8 cellular contexts compared by ENCODE assay signal in genomic region chr2:10408649-10409579, GRCh38. TPM values are rescaled to one million over a fixed set of nuclear protein-coding genes. Genes with fewer than 3 reads are reported as not detected.
DNase-seq lines count a peak whose midpoint lies in the region; ATAC-seq, FAIRE-seq and TF ChIP-seq lines count a peak whose summit lies in the region.

No MANE protein-coding gene starts in this region.

- TF ChIP-seq EP300 in HepG2 (IDR thresholded peaks at IDR 0.05; ENCODE audit: low read depth in 2 of 2, low read length in 2 of 2) (no peak; a peak in 1 of 4 replicates), HepG2 (CRISPR knock-in tag; IDR thresholded peaks at IDR 0.05; ENCODE audit: borderline replicate concordance) (no peak; the same call in 1 of the 2 replicates)

- FAIRE-seq in HepG2 (lab: Jason Lieb, UNC) = peak; percentile 89

- H3K36me3 ChIP-seq in HepG2 (replicated peaks in 1 of 2; ENCODE audit: control insufficient read depth in 1 of 2, insufficient read depth in 2 of 2, low read length in 2 of 2) = peaks cover 2 to 14% of the 10 kb centered on the region in 2 experiments

- no peaks in the 10 kb centered on the region; the same call in 1 of the 2 replicates for H4K20me1 ChIP-seq in HepG2 (ENCODE audit: insufficient read depth, low read length)

- TSS peak; percentile 63 for BruUV-seq in HepG2 (replicated peaks; lab: Mats Ljungman, UMichigan)

- POLR2A ChIA-PET in HepG2 (lab: Yijun Ruan, JAX) = interaction anchor here (0.6 to 3.1 kb wide), 15 partner anchors 40 to 352 kb away, joined by 3 to 32 read pairs (median 6); partner anchors contain the start of gene HPCAL1

- H3K27ac Mint-ChIP-seq in chondrocyte (ENCODE audit: unreplicated experiment) = no peak overlapping the region

- H3K4me3 ChIP-seq in HepG2 (replicated peaks in 1 of 3; ENCODE audit: insufficient read depth in 1 of 3, low read depth in 2 of 3, low read length in 3 of 3) = peak overlapping the region in 1 of 3 experiments; percentile 27; a peak in 1 of 6 replicates

- H3K36me3 Mint-ChIP-seq in chondrocyte (ENCODE audit: low read depth) = peaks cover 2% of the 10 kb centered on the region

- H3K9me3 Mint-ChIP-seq in chondrocyte (ENCODE audit: low read depth) = no peaks in the 10 kb centered on the region

- ATAC-seq in GM19035 (IDR thresholded peaks at IDR 0.05; ENCODE audit: unreplicated experiment) = peak; percentile 58
- ATAC-seq in HG03342 (IDR thresholded peaks at IDR 0.05; ENCODE audit: unreplicated experiment) = peak; percentile 52
- peak; percentile 89 for ATAC-seq in HepG2

- peak; percentile 97 for TF ChIP-seq CTCF in chondrocyte (IDR thresholded peaks at IDR 0.05)
- peak; percentile 100 for TF ChIP-seq CTCF in HepG2 (CRISPR knock-in tag; IDR thresholded peaks at IDR 0.05)

- TF ChIP-seq RAD21 in HepG2 (CRISPR knock-in tag; IDR thresholded peaks at IDR 0.05) = peak; percentile 100

- 29% methylated on average over 21 of the region's 24 CpGs for WGBS in HepG2 (ENCODE audit: low lambda C conversion rate)

- H3K79me2 ChIP-seq in HepG2 (ENCODE audit: insufficient read depth, low read length) = no peaks in the 10 kb centered on the region

- peak overlapping the region; percentile 56 for H3K27ac ChIP-seq in HepG2 (ENCODE audit: extremely low read length, insufficient read depth, low read length)

- TF ChIP-seq POLR2A in HepG2 (IDR thresholded peaks at IDR 0.05; ENCODE audit: insufficient read depth in 1 of 2, low read depth in 2 of 2, low read length in 2 of 2) = no peak

- H3K4me3 Mint-ChIP-seq in chondrocyte (ENCODE audit: unreplicated experiment) = no peak overlapping the region

- intact Hi-C loops in HepG2 (cut with micrococcal nuclease; ENCODE audit: unreplicated experiment) = loop anchor here (1.0 to 10.0 kb wide), 8 partner anchors 26 to 284 kb away; partner anchors contain the start of gene RRM2

- H3K4me2 ChIP-seq in HepG2 (ENCODE audit: low read depth, low read length) = peak overlapping the region; percentile 61

- in situ Hi-C loops in HepG2 (cut with HindIII; ENCODE audit: extremely low pct_ligation_motif_present, low pct_unique_long_range_greater_than_20kb) = loop anchor here (5.0 kb wide), 2 partner anchors 82 to 137 kb away; no protein-coding TSS in a partner anchor

- H3K9me3 ChIP-seq in HepG2 (ENCODE audit: low read length) = no peaks in the 10 kb centered on the region

- no peak overlapping the region for H2AFZ ChIP-seq in HepG2 (ENCODE audit: low read length)

- H3K27me3 ChIP-seq in HepG2 (ENCODE audit: control insufficient read depth in 1 of 2, insufficient read depth in 2 of 2, low read length in 2 of 2) = no peaks in the 10 kb centered on the region

- peaks cover 54% of the 10 kb centered on the region for H3K4me1 Mint-ChIP-seq in chondrocyte (ENCODE audit: low read depth)

- peak; percentile 85 for DNase-seq in Ammon's horn (ENCODE audit: low spot score)
- peak; percentile 94 for DNase-seq in NCI-H345 treated with DMSO at 0.1 percent for 48 hours (lab: John Stamatoyannopoulos, UW; ENCODE audit: unreplicated experiment)
- DNase-seq in activated CD4-positive, alpha-beta T cell treated with anti-CD3 and anti-CD28 coated beads for 24 hours (ENCODE audit: low read depth in 2 of 2) = peak; percentile 76
- DNase-seq in chondrocyte (ENCODE audit: low spot score) = no peak
- peak; percentile 87 for DNase-seq in HepG2 (ENCODE audit: low spot score)
- peak; percentile 74 to 78 for DNase-seq in stimulated activated CD4-positive, alpha-beta T cell treated with anti-CD3 and anti-CD28 coated beads, Interleukin-4, amount 100 ng/mL, for 48 hours (ENCODE audit: low read depth in 2 of 2)

- H3K9ac ChIP-seq in HepG2 (ENCODE audit: insufficient read depth, low read depth, low read length) = no peak overlapping the region

- no peaks in the 10 kb centered on the region for H3K27me3 Mint-ChIP-seq in chondrocyte (ENCODE audit: low read depth)

- CTCF ChIA-PET in HepG2 (lab: Yijun Ruan, JAX; ENCODE audit: low intra/inter-chr PET ratio, low total read pairs) = interaction anchor here (0.8 to 2.0 kb wide), 10 partner anchors 83 to 285 kb away, joined by 3 to 17 read pairs (median 5); partner anchors contain the start of gene HPCAL1

- peaks cover 28% of the 10 kb centered on the region for H3K4me1 ChIP-seq in HepG2 (ENCODE audit: insufficient read depth, low read length)

TF ChIP-seq in HepG2, 621 proteins besides CTCF, POLR2A, EP300 and RAD21 (continues in another document):
- TF ChIP-seq ZNF143 (CRISPR knock-in tag; IDR thresholded peaks at IDR 0.05) = peak; percentile 21; the same call in 1 of the 2 replicates
- TF ChIP-seq ZNF788 (CRISPR knock-in tag; IDR thresholded peaks at IDR 0.05; ENCODE audit: borderline replicate concordance) = peak; percentile 69; the same call in 1 of the 2 replicates
- TF ChIP-seq, protein P1, sequence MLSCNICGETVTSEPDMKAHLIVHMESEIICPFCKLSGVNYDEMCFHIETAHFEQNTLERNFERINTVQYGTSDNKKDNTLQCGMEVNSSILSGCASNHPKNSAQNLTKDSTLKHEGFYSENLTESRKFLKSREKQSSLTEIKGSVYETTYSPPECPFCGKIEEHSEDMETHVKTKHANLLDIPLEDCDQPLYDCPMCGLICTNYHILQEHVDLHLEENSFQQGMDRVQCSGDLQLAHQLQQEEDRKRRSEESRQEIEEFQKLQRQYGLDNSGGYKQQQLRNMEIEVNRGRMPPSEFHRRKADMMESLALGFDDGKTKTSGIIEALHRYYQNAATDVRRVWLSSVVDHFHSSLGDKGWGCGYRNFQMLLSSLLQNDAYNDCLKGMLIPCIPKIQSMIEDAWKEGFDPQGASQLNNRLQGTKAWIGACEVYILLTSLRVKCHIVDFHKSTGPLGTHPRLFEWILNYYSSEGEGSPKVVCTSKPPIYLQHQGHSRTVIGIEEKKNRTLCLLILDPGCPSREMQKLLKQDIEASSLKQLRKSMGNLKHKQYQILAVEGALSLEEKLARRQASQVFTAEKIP (CRISPR knock-in tag; IDR thresholded peaks at IDR 0.05; ENCODE audit: borderline replicate concordance) = no peak
- 0 out of 2 replicates have a peak, but pooled peaks have one; percentile 40 for TF ChIP-seq SALL2 (CRISPR knock-in tag; IDR thresholded peaks at IDR 0.05)
- no peak for TF ChIP-seq ZNF576 (CRISPR knock-in tag; IDR thresholded peaks at IDR 0.05)
- TF ChIP-seq SP1 (IDR thresholded peaks at IDR 0.05) = no peak
- TF ChIP-seq SP1 (CRISPR knock-in tag; IDR thresholded peaks at IDR 0.05) = peak; percentile 95
- TF ChIP-seq HOXD1 (CRISPR knock-in tag; IDR thresholded peaks at IDR 0.05) = 0 out of 2 replicates have a peak, but pooled peaks have one; percentile 34
- TF ChIP-seq ZNF598 (CRISPR knock-in tag; IDR thresholded peaks at IDR 0.05; ENCODE audit: borderline replicate concordance) = peak; percentile 87; the same call in 1 of the 2 replicates
- TF ChIP-seq ISL2 (CRISPR knock-in tag; IDR thresholded peaks at IDR 0.05) = peak; percentile 33; the same call in 1 of the 2 replicates
- peak; percentile 72 for TF ChIP-seq ZMYM4 (CRISPR knock-in tag; IDR thresholded peaks at IDR 0.05)
- TF ChIP-seq SALL1 (CRISPR knock-in tag; IDR thresholded peaks at IDR 0.05) = peak; percentile 84
- TF ChIP-seq, protein P2, sequence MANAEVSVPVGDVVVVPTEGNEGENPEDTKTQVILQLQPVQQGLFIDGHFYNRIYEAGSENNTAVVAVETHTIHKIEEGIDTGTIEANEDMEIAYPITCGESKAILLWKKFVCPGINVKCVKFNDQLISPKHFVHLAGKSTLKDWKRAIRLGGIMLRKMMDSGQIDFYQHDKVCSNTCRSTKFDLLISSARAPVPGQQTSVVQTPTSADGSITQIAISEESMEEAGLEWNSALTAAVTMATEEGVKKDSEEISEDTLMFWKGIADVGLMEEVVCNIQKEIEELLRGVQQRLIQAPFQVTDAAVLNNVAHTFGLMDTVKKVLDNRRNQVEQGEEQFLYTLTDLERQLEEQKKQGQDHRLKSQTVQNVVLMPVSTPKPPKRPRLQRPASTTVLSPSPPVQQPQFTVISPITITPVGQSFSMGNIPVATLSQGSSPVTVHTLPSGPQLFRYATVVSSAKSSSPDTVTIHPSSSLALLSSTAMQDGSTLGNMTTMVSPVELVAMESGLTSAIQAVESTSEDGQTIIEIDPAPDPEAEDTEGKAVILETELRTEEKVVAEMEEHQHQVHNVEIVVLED (CRISPR knock-in tag; IDR thresholded peaks at IDR 0.05; ENCODE audit: borderline replicate concordance) = peak; percentile 49; the same call in 1 of the 2 replicates
- TF ChIP-seq ZNF792 (CRISPR knock-in tag; IDR thresholded peaks at IDR 0.05) = peak; percentile 83
- TF ChIP-seq SOX5 (CRISPR knock-in tag; IDR thresholded peaks at IDR 0.05; ENCODE audit: borderline replicate concordance) = peak; percentile 54; the same call in 1 of the 2 replicates
- TF ChIP-seq CENPX (CRISPR knock-in tag; IDR thresholded peaks at IDR 0.05) = no peak

RNA-seq across cellular contexts. Expression of gene ODC1, which starts 39.2 kb away (rescaled TPM):
- total RNA-seq in chondrocyte = 44.4 to 65.3 TPM (median 61.6 TPM) in 3 replicates
- 371 and 422 TPM in 2 replicates for total RNA-seq in HepG2 (2016; rRNA removed; fragmentation: Illumina TruSeq; extraction: Trizol)
- 747 and 845 TPM in 2 replicates for total RNA-seq in HepG2 (2016; cell fraction: cytosol; rRNA removed; fragmentation: Illumina TruSeq; extraction: Trizol; ENCODE audit: low read depth)
- 382 and 405 TPM in 2 replicates for total RNA-seq in HepG2 (2016; cell fraction: insoluble cytoplasmic fraction; rRNA removed; fragmentation: Illumina TruSeq; extraction: Trizol)
- total RNA-seq in HepG2 (2016; cell fraction: membrane; rRNA removed; fragmentation: Illumina TruSeq; extraction: Trizol) = 1,179 and 1,380 TPM in 2 replicates
- 154 and 170 TPM in 2 replicates for total RNA-seq in HepG2 (2016; cell fraction: nucleus; rRNA removed; fragmentation: Illumina TruSeq; extraction: Trizol)
- 105 and 142 TPM in 2 replicates for polyA plus RNA-seq in HepG2 (2011; rRNA removed)
- 93.6 and 131 TPM in 2 replicates for polyA plus RNA-seq in HepG2 (2011; cell fraction: cytosol; rRNA removed)
- polyA plus RNA-seq in HepG2 (2011; cell fraction: nucleus; rRNA removed) = 44.5 and 56.5 TPM in 2 replicates
- polyA plus RNA-seq in HepG2 (2012) = 108 and 109 TPM in 2 replicates
- polyA plus RNA-seq in HepG2 (2016; cell fraction: cytosol; fragmentation: Illumina TruSeq; extraction: Trizol; ENCODE audit: low read depth) = 923 and 940 TPM in 2 replicates
- polyA plus RNA-seq in HepG2 (2016; cell fraction: insoluble cytoplasmic fraction; fragmentation: Illumina TruSeq; extraction: Trizol; ENCODE audit: low read depth) = 367 and 392 TPM in 2 replicates
- 1,008 and 1,080 TPM in 2 replicates for polyA plus RNA-seq in HepG2 (2016; cell fraction: membrane; fragmentation: Illumina TruSeq; extraction: Trizol; ENCODE audit: low read depth)
- 235 and 237 TPM in 2 replicates for polyA plus RNA-seq in HepG2 (2016; cell fraction: nucleus; fragmentation: Illumina TruSeq; extraction: Trizol; ENCODE audit: insufficient read depth, low read depth)
- polyA minus RNA-seq in HepG2 (2011; rRNA and poly(A)+ RNA removed; ENCODE audit: low replicate concordance) = 64.0 and 223 TPM in 2 replicates
- polyA minus RNA-seq in HepG2 (2011; cell fraction: cytosol; rRNA and poly(A)+ RNA removed) = 53.3 and 58.5 TPM in 2 replicates
- 32.7 and 35.2 TPM in 2 replicates for polyA minus RNA-seq in HepG2 (2011; cell fraction: nucleus; rRNA and poly(A)+ RNA removed)
